Comparison of ENCODE assay signal across 1 cellular context in the genomic region with DNA sequence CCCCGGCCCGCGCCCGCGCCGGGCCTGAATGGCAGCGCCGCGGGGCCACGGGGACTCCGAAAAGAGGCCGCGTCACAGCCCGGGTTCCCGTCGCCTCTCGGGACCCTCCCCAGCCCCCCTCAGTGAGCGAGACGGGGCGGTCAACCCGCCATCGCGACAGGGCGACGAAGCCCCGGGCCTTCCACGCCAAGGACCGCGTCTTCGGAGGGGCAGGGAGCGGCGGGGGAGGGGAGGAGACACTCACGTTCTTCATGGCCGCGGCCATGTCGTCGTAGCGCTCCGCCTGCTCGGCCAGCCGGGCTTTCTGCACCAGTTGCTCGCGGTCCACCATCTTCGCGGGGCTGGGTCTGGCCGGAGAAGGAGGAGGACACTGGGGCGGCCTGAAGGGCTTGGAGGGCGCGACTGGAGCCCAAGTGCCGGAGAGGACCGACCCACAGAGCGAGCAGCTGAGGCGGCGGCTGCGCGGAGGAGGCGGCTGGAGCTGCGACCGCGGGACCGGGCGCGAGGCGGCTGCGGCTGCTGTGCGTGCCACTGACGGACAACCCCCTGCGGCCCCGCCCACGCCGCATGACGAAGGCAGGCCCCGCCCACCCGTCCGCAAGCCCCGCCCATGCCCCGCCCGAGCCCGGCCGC.
TF ChIP-seq lines count a peak whose summit lies in the region.

A gene (minus strand): TSS at position 514 of the 633 bp plus-strand sequence. CDS start 183 bp downstream, at position 331.

TF ChIP-seq in K562, 482 proteins besides CTCF, POLR2A, EP300 and RAD21 (continued from another document and continues in another):
- TF ChIP-seq ZNF274 (IDR thresholded peaks at IDR 0.05; ENCODE audit: borderline replicate concordance, low read depth, low read length) (no peak; the same call in 1 of the 2 replicates), PHTF2 (CRISPR knock-in tag; IDR thresholded peaks at IDR 0.05) (no peak), PYGO2 (tag; IDR thresholded peaks at IDR 0.05) (no peak), NFXL1 (CRISPR knock-in tag; IDR thresholded peaks at IDR 0.05) (no peak), SIRT6 (IDR thresholded peaks at IDR 0.05; ENCODE audit: low read depth, low read length) (no peak), NFATC3 (IDR thresholded peaks at IDR 0.05) (no peak), ELF4 (CRISPR knock-in tag; IDR thresholded peaks at IDR 0.05) (no peak), TAF15 (IDR thresholded peaks at IDR 0.05; ENCODE audit: low read depth, low read length) (no peak), MTA1 (IDR thresholded peaks at IDR 0.05; ENCODE audit: borderline replicate concordance) (no peak), SP1 (CRISPR knock-in tag; IDR thresholded peaks at IDR 0.05) (no peak; the same call in 1 of the 2 replicates), ZNF24 (IDR thresholded peaks at IDR 0.05) (no peak), NCOA6 (IDR thresholded peaks at IDR 0.05) (no peak), ZBTB1 (CRISPR knock-in tag; IDR thresholded peaks at IDR 0.05; ENCODE audit: borderline replicate concordance, low read depth) (peak; percentile 87; the same call in 1 of the 2 replicates), RB1 (IDR thresholded peaks at IDR 0.05; ENCODE audit: low read depth) (peak; percentile 53), SMARCB1 (IDR thresholded peaks at IDR 0.05; ENCODE audit: insufficient read length, low read depth) (no peak), SIN3A (IDR thresholded peaks at IDR 0.05; ENCODE audit: borderline replicate concordance in 2 of 2, control insufficient read depth in 1 of 2, low read depth in 2 of 2, low read length in 2 of 2) (peak; percentile 89 to 91; a peak in 3 of 4 replicates), ELF1 (tag; IDR thresholded peaks at IDR 0.05) (no peak), HMG20B (CRISPR knock-in tag; IDR thresholded peaks at IDR 0.05) (no peak), CBX3 (IDR thresholded peaks at IDR 0.05; ENCODE audit: borderline replicate concordance in 1 of 2, low read length in 2 of 2) (peak in 1 of 2 experiments; percentile 17; a peak in 1 of 3 replicates), ZFPM2 (CRISPR knock-in tag; IDR thresholded peaks at IDR 0.05) (no peak), CREB1 (IDR thresholded peaks at IDR 0.05) (peak; percentile 86), CREB1 (CRISPR knock-in tag; IDR thresholded peaks at IDR 0.05) (peak; percentile 52), HSF4 (CRISPR knock-in tag; IDR thresholded peaks at IDR 0.05; ENCODE audit: borderline replicate concordance) (no peak), ZNF507 (tag; conservative IDR thresholded peaks at IDR 0.05) (no peak), BHLHE40 (IDR thresholded peaks at IDR 0.05; ENCODE audit: low read length) (peak; percentile 80), SRSF7 (optimal IDR thresholded peaks at IDR 0.05; ENCODE audit: low read depth, low read length) (no peak), ZNF384 (IDR thresholded peaks at IDR 0.05; ENCODE audit: low read depth, low read length) (no peak)
- TF ChIP-seq, protein P1, sequence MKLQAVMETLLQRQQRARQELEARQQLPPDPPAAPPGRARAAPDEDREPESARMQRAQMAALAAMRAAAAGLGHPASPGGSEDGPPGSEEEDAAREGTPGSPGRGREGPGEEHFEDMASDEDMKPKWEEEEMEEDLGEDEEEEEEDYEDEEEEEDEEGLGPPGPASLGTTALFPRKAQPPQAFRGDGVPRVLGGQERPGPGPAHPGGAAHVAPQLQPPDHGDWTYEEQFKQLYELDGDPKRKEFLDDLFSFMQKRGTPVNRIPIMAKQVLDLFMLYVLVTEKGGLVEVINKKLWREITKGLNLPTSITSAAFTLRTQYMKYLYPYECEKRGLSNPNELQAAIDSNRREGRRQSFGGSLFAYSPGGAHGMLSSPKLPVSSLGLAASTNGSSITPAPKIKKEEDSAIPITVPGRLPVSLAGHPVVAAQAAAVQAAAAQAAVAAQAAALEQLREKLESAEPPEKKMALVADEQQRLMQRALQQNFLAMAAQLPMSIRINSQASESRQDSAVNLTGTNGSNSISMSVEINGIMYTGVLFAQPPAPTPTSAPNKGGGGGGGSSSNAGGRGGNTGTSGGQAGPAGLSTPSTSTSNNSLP (IDR thresholded peaks at IDR 0.05; ENCODE audit: borderline replicate concordance, low read depth, low read length), result no peak
- TF ChIP-seq, protein P2, sequence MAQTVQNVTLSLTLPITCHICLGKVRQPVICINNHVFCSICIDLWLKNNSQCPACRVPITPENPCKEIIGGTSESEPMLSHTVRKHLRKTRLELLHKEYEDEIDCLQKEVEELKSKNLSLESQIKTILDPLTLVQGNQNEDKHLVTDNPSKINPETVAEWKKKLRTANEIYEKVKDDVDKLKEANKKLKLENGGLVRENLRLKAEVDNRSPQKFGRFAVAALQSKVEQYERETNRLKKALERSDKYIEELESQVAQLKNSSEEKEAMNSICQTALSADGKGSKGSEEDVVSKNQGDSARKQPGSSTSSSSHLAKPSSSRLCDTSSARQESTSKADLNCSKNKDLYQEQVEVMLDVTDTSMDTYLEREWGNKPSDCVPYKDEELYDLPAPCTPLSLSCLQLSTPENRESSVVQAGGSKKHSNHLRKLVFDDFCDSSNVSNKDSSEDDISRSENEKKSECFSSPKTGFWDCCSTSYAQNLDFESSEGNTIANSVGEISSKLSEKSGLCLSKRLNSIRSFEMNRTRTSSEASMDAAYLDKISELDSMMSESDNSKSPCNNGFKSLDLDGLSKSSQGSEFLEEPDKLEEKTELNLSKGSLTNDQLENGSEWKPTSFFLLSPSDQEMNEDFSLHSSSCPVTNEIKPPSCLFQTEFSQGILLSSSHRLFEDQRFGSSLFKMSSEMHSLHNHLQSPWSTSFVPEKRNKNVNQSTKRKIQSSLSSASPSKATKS (CRISPR knock-in tag; IDR thresholded peaks at IDR 0.05), result no peak
- TF ChIP-seq, protein P3, sequence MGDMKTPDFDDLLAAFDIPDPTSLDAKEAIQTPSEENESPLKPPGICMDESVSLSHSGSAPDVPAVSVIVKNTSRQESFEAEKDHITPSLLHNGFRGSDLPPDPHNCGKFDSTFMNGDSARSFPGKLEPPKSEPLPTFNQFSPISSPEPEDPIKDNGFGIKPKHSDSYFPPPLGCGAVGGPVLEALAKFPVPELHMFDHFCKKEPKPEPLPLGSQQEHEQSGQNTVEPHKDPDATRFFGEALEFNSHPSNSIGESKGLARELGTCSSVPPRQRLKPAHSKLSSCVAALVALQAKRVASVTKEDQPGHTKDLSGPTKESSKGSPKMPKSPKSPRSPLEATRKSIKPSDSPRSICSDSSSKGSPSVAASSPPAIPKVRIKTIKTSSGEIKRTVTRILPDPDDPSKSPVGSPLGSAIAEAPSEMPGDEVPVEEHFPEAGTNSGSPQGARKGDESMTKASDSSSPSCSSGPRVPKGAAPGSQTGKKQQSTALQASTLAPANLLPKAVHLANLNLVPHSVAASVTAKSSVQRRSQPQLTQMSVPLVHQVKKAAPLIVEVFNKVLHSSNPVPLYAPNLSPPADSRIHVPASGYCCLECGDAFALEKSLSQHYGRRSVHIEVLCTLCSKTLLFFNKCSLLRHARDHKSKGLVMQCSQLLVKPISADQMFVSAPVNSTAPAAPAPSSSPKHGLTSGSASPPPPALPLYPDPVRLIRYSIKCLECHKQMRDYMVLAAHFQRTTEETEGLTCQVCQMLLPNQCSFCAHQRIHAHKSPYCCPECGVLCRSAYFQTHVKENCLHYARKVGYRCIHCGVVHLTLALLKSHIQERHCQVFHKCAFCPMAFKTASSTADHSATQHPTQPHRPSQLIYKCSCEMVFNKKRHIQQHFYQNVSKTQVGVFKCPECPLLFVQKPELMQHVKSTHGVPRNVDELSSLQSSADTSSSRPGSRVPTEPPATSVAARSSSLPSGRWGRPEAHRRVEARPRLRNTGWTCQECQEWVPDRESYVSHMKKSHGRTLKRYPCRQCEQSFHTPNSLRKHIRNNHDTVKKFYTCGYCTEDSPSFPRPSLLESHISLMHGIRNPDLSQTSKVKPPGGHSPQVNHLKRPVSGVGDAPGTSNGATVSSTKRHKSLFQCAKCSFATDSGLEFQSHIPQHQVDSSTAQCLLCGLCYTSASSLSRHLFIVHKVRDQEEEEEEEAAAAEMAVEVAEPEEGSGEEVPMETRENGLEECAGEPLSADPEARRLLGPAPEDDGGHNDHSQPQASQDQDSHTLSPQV (IDR thresholded peaks at IDR 0.05), result no peak
- TF ChIP-seq, protein P4, sequence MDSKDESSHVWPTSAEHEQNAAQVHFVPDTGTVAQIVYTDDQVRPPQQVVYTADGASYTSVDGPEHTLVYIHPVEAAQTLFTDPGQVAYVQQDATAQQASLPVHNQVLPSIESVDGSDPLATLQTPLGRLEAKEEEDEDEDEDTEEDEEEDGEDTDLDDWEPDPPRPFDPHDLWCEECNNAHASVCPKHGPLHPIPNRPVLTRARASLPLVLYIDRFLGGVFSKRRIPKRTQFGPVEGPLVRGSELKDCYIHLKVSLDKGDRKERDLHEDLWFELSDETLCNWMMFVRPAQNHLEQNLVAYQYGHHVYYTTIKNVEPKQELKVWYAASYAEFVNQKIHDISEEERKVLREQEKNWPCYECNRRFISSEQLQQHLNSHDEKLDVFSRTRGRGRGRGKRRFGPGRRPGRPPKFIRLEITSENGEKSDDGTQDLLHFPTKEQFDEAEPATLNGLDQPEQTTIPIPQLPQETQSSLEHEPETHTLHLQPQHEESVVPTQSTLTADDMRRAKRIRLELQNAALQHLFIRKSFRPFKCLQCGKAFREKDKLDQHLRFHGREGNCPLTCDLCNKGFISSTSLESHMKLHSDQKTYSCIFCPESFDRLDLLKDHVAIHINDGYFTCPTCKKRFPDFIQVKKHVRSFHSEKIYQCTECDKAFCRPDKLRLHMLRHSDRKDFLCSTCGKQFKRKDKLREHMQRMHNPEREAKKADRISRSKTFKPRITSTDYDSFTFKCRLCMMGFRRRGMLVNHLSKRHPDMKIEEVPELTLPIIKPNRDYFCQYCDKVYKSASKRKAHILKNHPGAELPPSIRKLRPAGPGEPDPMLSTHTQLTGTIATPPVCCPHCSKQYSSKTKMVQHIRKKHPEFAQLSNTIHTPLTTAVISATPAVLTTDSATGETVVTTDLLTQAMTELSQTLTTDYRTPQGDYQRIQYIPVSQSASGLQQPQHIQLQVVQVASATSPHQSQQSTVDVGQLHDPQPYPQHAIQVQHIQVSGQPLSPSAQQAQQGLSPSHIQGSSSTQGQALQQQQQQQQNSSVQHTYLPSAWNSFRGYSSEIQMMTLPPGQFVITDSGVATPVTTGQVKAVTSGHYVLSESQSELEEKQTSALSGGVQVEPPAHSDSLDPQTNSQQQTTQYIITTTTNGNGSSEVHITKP (IDR thresholded peaks at IDR 0.05; ENCODE audit: partially characterized antibody), result no peak
- TF ChIP-seq, protein P5, sequence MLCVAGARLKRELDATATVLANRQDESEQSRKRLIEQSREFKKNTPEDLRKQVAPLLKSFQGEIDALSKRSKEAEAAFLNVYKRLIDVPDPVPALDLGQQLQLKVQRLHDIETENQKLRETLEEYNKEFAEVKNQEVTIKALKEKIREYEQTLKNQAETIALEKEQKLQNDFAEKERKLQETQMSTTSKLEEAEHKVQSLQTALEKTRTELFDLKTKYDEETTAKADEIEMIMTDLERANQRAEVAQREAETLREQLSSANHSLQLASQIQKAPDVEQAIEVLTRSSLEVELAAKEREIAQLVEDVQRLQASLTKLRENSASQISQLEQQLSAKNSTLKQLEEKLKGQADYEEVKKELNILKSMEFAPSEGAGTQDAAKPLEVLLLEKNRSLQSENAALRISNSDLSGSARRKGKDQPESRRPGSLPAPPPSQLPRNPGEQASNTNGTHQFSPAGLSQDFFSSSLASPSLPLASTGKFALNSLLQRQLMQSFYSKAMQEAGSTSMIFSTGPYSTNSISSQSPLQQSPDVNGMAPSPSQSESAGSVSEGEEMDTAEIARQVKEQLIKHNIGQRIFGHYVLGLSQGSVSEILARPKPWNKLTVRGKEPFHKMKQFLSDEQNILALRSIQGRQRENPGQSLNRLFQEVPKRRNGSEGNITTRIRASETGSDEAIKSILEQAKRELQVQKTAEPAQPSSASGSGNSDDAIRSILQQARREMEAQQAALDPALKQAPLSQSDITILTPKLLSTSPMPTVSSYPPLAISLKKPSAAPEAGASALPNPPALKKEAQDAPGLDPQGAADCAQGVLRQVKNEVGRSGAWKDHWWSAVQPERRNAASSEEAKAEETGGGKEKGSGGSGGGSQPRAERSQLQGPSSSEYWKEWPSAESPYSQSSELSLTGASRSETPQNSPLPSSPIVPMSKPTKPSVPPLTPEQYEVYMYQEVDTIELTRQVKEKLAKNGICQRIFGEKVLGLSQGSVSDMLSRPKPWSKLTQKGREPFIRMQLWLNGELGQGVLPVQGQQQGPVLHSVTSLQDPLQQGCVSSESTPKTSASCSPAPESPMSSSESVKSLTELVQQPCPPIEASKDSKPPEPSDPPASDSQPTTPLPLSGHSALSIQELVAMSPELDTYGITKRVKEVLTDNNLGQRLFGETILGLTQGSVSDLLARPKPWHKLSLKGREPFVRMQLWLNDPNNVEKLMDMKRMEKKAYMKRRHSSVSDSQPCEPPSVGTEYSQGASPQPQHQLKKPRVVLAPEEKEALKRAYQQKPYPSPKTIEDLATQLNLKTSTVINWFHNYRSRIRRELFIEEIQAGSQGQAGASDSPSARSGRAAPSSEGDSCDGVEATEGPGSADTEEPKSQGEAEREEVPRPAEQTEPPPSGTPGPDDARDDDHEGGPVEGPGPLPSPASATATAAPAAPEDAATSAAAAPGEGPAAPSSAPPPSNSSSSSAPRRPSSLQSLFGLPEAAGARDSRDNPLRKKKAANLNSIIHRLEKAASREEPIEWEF (CRISPR knock-in tag; IDR thresholded peaks at IDR 0.05), result no peak
- TF ChIP-seq, protein P6, sequence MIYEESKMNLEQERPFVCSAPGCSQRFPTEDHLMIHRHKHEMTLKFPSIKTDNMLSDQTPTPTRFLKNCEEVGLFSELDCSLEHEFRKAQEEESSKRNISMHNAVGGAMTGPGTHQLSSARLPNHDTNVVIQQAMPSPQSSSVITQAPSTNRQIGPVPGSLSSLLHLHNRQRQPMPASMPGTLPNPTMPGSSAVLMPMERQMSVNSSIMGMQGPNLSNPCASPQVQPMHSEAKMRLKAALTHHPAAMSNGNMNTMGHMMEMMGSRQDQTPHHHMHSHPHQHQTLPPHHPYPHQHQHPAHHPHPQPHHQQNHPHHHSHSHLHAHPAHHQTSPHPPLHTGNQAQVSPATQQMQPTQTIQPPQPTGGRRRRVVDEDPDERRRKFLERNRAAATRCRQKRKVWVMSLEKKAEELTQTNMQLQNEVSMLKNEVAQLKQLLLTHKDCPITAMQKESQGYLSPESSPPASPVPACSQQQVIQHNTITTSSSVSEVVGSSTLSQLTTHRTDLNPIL (CRISPR knock-in tag; IDR thresholded peaks at IDR 0.05), result no peak
- TF ChIP-seq, protein P7, sequence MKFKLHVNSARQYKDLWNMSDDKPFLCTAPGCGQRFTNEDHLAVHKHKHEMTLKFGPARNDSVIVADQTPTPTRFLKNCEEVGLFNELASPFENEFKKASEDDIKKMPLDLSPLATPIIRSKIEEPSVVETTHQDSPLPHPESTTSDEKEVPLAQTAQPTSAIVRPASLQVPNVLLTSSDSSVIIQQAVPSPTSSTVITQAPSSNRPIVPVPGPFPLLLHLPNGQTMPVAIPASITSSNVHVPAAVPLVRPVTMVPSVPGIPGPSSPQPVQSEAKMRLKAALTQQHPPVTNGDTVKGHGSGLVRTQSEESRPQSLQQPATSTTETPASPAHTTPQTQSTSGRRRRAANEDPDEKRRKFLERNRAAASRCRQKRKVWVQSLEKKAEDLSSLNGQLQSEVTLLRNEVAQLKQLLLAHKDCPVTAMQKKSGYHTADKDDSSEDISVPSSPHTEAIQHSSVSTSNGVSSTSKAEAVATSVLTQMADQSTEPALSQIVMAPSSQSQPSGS (CRISPR knock-in tag; IDR thresholded peaks at IDR 0.05), result no peak; the same call in 1 of the 2 replicates
- TF ChIP-seq, protein P8, sequence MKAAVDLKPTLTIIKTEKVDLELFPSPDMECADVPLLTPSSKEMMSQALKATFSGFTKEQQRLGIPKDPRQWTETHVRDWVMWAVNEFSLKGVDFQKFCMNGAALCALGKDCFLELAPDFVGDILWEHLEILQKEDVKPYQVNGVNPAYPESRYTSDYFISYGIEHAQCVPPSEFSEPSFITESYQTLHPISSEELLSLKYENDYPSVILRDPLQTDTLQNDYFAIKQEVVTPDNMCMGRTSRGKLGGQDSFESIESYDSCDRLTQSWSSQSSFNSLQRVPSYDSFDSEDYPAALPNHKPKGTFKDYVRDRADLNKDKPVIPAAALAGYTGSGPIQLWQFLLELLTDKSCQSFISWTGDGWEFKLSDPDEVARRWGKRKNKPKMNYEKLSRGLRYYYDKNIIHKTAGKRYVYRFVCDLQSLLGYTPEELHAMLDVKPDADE (conservative IDR thresholded peaks at IDR 0.05; ENCODE audit: control insufficient read depth, low read depth, low read length), result peak; percentile 82
